ENCODE assay signal across 18 cellular contexts in genomic region chr5:74629326-74629725, GRCh38.
"Had no signal": no experiment of that assay in that cellular context is flagged by ENCODE, and none has a peak within 500 bp of the region (broad histone marks: within the 10 kb centered on the region; RNA-seq: fewer than 3 reads in every experiment).

No MANE protein-coding gene starts in this region.

- H3K9me3 ChIP-seq: lower lobe of right lung, ovary, upper lobe of left lung had no signal

- ATAC-seq: activated CD8-positive, alpha-beta T cell treated with anti-CD3 and anti-CD28 coated beads, Interleukin-2, amount 10 ng/mL, durations not matched to agents 7 days and 5 days; lower lobe of right lung; naive thymus-derived CD4-positive, alpha-beta T cell; T-cell had no signal

- H3K4me3 Mint-ChIP-seq: activated CD8-positive, alpha-beta T cell treated with anti-CD3 and anti-CD28 coated beads, Interleukin-2, amount 10 ng/mL, durations not matched to agents 7 days and 5 days; T-cell had no signal

- H3K27me3 ChIP-seq: ovary, upper lobe of left lung had no signal

- H3K27ac Mint-ChIP-seq: activated CD8-positive, alpha-beta T cell treated with anti-CD3 and anti-CD28 coated beads, Interleukin-2, amount 10 ng/mL, durations not matched to agents 7 days and 5 days; T-cell had no signal

- H3K4me3 ChIP-seq: lower lobe of right lung, ovary, SK-N-MC, skin epidermis, upper lobe of left lung had no signal

- H3K9me3 Mint-ChIP-seq: T-cell had no signal

- H3K36me3 ChIP-seq: ovary had no signal

- H3K36me3 Mint-ChIP-seq: T-cell had no signal

- DNase-seq: activated CD4-positive, alpha-beta T cell treated with anti-CD3 and anti-CD28 coated beads for 4 hours; activated CD8-positive, alpha-beta memory T cell treated with anti-CD3 and anti-CD28 coated beads, Interleukin-2, amount 50 U/mL, for 48 hours; activated CD8-positive, alpha-beta T cell treated with anti-CD3 and anti-CD28 coated beads, Interleukin-2, amount 10 ng/mL, durations not matched to agents 7 days and 5 days; activated naive CD4-positive, alpha-beta T cell; aorta; caudate nucleus; cortex of kidney; erythroblast; hypothalamus; lower lobe of right lung; naive thymus-derived CD4-positive, alpha-beta T cell; ovary; stimulated activated naive CD4-positive, alpha-beta T cell; T-cell; upper lobe of left lung had no signal

- H3K27ac ChIP-seq: lower lobe of right lung, ovary, SK-N-MC, VCaP had no signal
